Comparison of ENCODE assay signal across 8 cellular contexts in genomic region chr6:87473419-87473903, GRCh38. TPM values are rescaled to one million over a fixed set of nuclear protein-coding genes. Genes with fewer than 3 reads are reported as not detected.
A peak's percentile ranks its signal among the peaks of the same experiment; 100 is the strongest.
DNase-seq lines count a peak whose midpoint lies in the region; ATAC-seq and TF ChIP-seq lines count a peak whose summit lies in the region.

No MANE protein-coding gene starts in this region.

- H3K27ac ChIP-seq in effector memory CD4-positive, alpha-beta T cell (ENCODE audit: insufficient read depth, low read length, poor library complexity, severe bottlenecking), result peak overlapping the region; percentile 93
- H3K27ac ChIP-seq in upper lobe of right lung, result peak overlapping the region; percentile 95

- peak; percentile 60 for ATAC-seq in GM21423 (IDR thresholded peaks at IDR 0.05; ENCODE audit: unreplicated experiment)
- ATAC-seq in mucosa of descending colon, result peak; percentile 70
- peak; percentile 69 for ATAC-seq in upper lobe of right lung

- H3K27me3 ChIP-seq in effector memory CD4-positive, alpha-beta T cell (replicated peaks; ENCODE audit: control insufficient read depth, insufficient read depth, low read length, poor library complexity, severe bottlenecking), result no peaks in the 10 kb centered on the region
- no peaks in the 10 kb centered on the region for H3K27me3 ChIP-seq in upper lobe of right lung

- intact Hi-C loops in mucosa of descending colon (cut with DNase I, micrococcal nuclease), result no loop called here
- intact Hi-C loops in upper lobe of right lung (cut with DNase I), result no loop called here

- DNase-seq in DMS53 (lab: John Stamatoyannopoulos, UW) (peak; percentile 32), DMS53 treated with DMSO at 0.1 percent for 48 hours (lab: John Stamatoyannopoulos, UW; ENCODE audit: unreplicated experiment) (no peak), HS-5 (ENCODE audit: low read depth) (peak; percentile 15), T follicular helper cell (ENCODE audit: low read depth) (peak; percentile 41), mucosa of descending colon (peak in 2 of 3 donors; percentile 43 to 72), upper lobe of right lung (no peak)
- DNase-seq in effector memory CD4-positive, alpha-beta T cell, result peak in 1 of 3 donors; percentile 7

- no peak for TF ChIP-seq CTCF in mucosa of descending colon (IDR thresholded peaks at IDR 0.05)
- no peak for TF ChIP-seq CTCF in upper lobe of right lung (IDR thresholded peaks at IDR 0.05)

- peaks cover 6% of the 10 kb centered on the region for H3K4me1 ChIP-seq in effector memory CD4-positive, alpha-beta T cell (ENCODE audit: control insufficient read depth, insufficient read depth, low read length, poor library complexity, severe bottlenecking)
- H3K4me1 ChIP-seq in mucosa of descending colon (ENCODE audit: low read depth) (peaks cover 9% of the 10 kb centered on the region), upper lobe of right lung (peaks cover 22% of the 10 kb centered on the region)

- no peaks in the 10 kb centered on the region for H3K9me3 ChIP-seq in effector memory CD4-positive, alpha-beta T cell (ENCODE audit: control insufficient read depth, low read length)
- no peaks in the 10 kb centered on the region for H3K9me3 ChIP-seq in mucosa of descending colon
- H3K9me3 ChIP-seq in upper lobe of right lung, result no peaks in the 10 kb centered on the region

- peak overlapping the region; percentile 96 for H3K4me3 ChIP-seq in effector memory CD4-positive, alpha-beta T cell (ENCODE audit: insufficient read depth, low read depth, low read length, poor library complexity, severe bottlenecking)
- H3K4me3 ChIP-seq in mucosa of descending colon, result peak overlapping the region; percentile 60
- H3K4me3 ChIP-seq in upper lobe of right lung, result peak overlapping the region; percentile 93

- no peaks in the 10 kb centered on the region for H3K36me3 ChIP-seq in effector memory CD4-positive, alpha-beta T cell (ENCODE audit: control insufficient read depth, insufficient read depth, low read length)
- H3K36me3 ChIP-seq in mucosa of descending colon (ENCODE audit: low read depth) (no peaks in the 10 kb centered on the region), upper lobe of right lung (peaks cover 13% of the 10 kb centered on the region)

RNA-seq across cellular contexts. Expression of gene SLC35A1, which starts 0.7 kb away (rescaled TPM):
- total RNA-seq in mucosa of descending colon (10 to 100 TPM; 27.5 to 52.0 (median 31.5) TPM), upper lobe of right lung (48.9 TPM)

Comparison
In these comparisons a context has a peak if more than half of its experiments do, and no peak if none do; other contexts are left out.
1. DNase-seq: peak in DMS53 (single experiment), HS-5 (single experiment), T follicular helper cell (single experiment) and mucosa of descending colon (2 of 3); none in DMS53 treated with DMSO at 0.1 percent for 48 hours (single experiment) and upper lobe of right lung (single experiment).
2. Peak in every context shown above with its lines, with median percentiles within 50 percentile points of each other: ATAC-seq and H3K4me3 ChIP-seq.